Comparison of ENCODE assay signal across 8 cellular contexts in genomic region chr10:100997364-100998182, GRCh38.
A peak's percentile ranks its signal among the peaks of the same experiment; 100 is the strongest.
DNase-seq lines count a peak whose midpoint lies in the region; ATAC-seq lines count a peak whose summit lies in the region.

No MANE protein-coding gene starts in this region.

- peak overlapping the region; percentile 91 for H3K27ac ChIP-seq in epithelial cell of prostate
- peak overlapping the region; percentile 90 to 96 for H3K27ac ChIP-seq in mucosa of rectum (ENCODE audit: low read depth in 2 of 2, low read length in 2 of 2)

- peaks cover 3 to 13% of the 10 kb centered on the region in 2 donors for H3K36me3 ChIP-seq in mucosa of rectum (ENCODE audit: control insufficient read depth in 2 of 2, insufficient read depth in 2 of 2, low read length in 2 of 2)

- no peaks in the 10 kb centered on the region for H3K9me3 ChIP-seq in mucosa of rectum (ENCODE audit: control insufficient read depth in 2 of 2, low read length in 2 of 2)

- DNase-seq in NCI-H2107 (lab: John Stamatoyannopoulos, UW) (peak; percentile 32), NCI-H2107 treated with DMSO at 0.1 percent for 48 hours (lab: John Stamatoyannopoulos, UW; ENCODE audit: unreplicated experiment) (no peak), NOMO-1 treated with dmso at 0.1 percent for 144 hours (lab: John Stamatoyannopoulos, UW; ENCODE audit: unreplicated experiment) (peak; percentile 65), activated T-cell treated with anti-CD3 and anti-CD28 coated beads for 4 hours (peak; percentile 55), epithelial cell of prostate (ENCODE audit: low read depth, low spot score) (no peak)
- peak; percentile 39 to 52 for DNase-seq in stimulated activated CD8-positive, alpha-beta memory T cell treated with anti-CD3 and anti-CD28 coated beads, Interleukin-7, amount 100 ng/mL, for 1 hour (ENCODE audit: low read depth in 2 of 2)

- peak overlapping the region; percentile 89 to 92 for H3K9ac ChIP-seq in mucosa of rectum (ENCODE audit: low read depth in 1 of 2, low read length in 2 of 2)

- peak overlapping the region; percentile 78 for H3K4me3 ChIP-seq in mucosa of rectum (ENCODE audit: low read length in 2 of 2)

- peak; percentile 38 for ATAC-seq in HG03135 (IDR thresholded peaks at IDR 0.05; ENCODE audit: unreplicated experiment)

- peaks cover 28 to 41% of the 10 kb centered on the region in 2 donors for H3K4me1 ChIP-seq in mucosa of rectum (ENCODE audit: control insufficient read depth in 2 of 2, insufficient read depth in 2 of 2, low read length in 2 of 2)

- no peaks in the 10 kb centered on the region for H3K27me3 ChIP-seq in mucosa of rectum (ENCODE audit: control insufficient read depth in 2 of 2, insufficient read depth in 2 of 2, low read length in 2 of 2)

Comparison
In these comparisons a context has a peak if more than half of its experiments do, and no peak if none do; other contexts are left out.
1. DNase-seq: peak in NCI-H2107 (single experiment), NOMO-1 treated with dmso at 0.1 percent for 144 hours (single experiment), activated T-cell treated with anti-CD3 and anti-CD28 coated beads for 4 hours (single experiment) and stimulated activated CD8-positive, alpha-beta memory T cell treated with anti-CD3 and anti-CD28 coated beads, Interleukin-7, amount 100 ng/mL, for 1 hour (2 of 2); none in NCI-H2107 treated with DMSO at 0.1 percent for 48 hours (single experiment) and epithelial cell of prostate (single experiment).